Comparison of ENCODE assay signal across 11 cellular contexts in genomic region chr17:29412780-29413565, GRCh38. TPM values are rescaled to one million over a fixed set of nuclear protein-coding genes. Genes with fewer than 3 reads are reported as not detected.
DNase-seq lines count a peak whose midpoint lies in the region; ATAC-seq and TF ChIP-seq lines count a peak whose summit lies in the region.
"Had no signal": no experiment of that assay in that cellular context is flagged by ENCODE, and none has a peak within 500 bp of the region (broad histone marks: within the 10 kb centered on the region; RNA-seq: fewer than 3 reads in every experiment).

No MANE protein-coding gene starts in this region.

- H3K27me3 ChIP-seq in right cardiac atrium (ENCODE audit: control insufficient read depth, insufficient read depth), result no peaks in the 10 kb centered on the region
- no peaks in the 10 kb centered on the region for H3K27me3 ChIP-seq in SK-N-SH (ENCODE audit: insufficient read depth)
- H3K27me3 ChIP-seq in upper lobe of right lung, result no peaks in the 10 kb centered on the region
- no peaks in the 10 kb centered on the region for H3K27me3 ChIP-seq in upper lobe of left lung

- no peak for TF ChIP-seq RAD21 in SK-N-SH (IDR thresholded peaks at IDR 0.05; ENCODE audit: low read length)

- 65% methylated on average over 7 of the region's 7 CpGs for WGBS in right cardiac atrium
- WGBS in SK-N-SH (ENCODE audit: low lambda C conversion rate), result 66% methylated on average over 7 of the region's 7 CpGs
- 80 to 83% methylated on average over 7 of the region's 7 CpGs for WGBS in upper lobe of left lung, 2 donors

- H4K20me1 ChIP-seq in SK-N-SH (ENCODE audit: insufficient read depth), result peaks cover 94% of the 10 kb centered on the region

- TF ChIP-seq CTCF in SK-N-SH (IDR thresholded peaks at IDR 0.05) (no peak), fibroblast of the aortic adventitia (IDR thresholded peaks at IDR 0.05; ENCODE audit: insufficient read depth, low read length) (no peak), upper lobe of right lung (IDR thresholded peaks at IDR 0.05) (no peak), upper lobe of left lung (IDR thresholded peaks at IDR 0.05) (no peak)

- no peak for TF ChIP-seq EP300 in SK-N-SH (IDR thresholded peaks at IDR 0.05; ENCODE audit: borderline replicate concordance in 1 of 2, low read depth in 1 of 2, low read length in 1 of 2)
- TF ChIP-seq EP300 in upper lobe of left lung (IDR thresholded peaks at IDR 0.05), result no peak

- peaks cover 99% of the 10 kb centered on the region for H3K79me2 ChIP-seq in SK-N-SH (ENCODE audit: insufficient read depth)

- H3K9me3 ChIP-seq in right cardiac atrium (ENCODE audit: control insufficient read depth, low read length) (no peaks in the 10 kb centered on the region), SK-N-SH (no peaks in the 10 kb centered on the region), upper lobe of right lung (no peaks in the 10 kb centered on the region), upper lobe of left lung (no peaks in the 10 kb centered on the region)

- CTCF ChIA-PET in SK-N-SH (lab: Yijun Ruan, JAX), result interaction anchor here (2.1 kb wide), 1 partner anchor 155 kb away, joined by 4 read pairs; the partner anchor contains the start of gene ABHD15

- H3K36me3 ChIP-seq in SK-N-SH (replicated peaks in 1 of 2; ENCODE audit: control insufficient read depth in 1 of 2, insufficient read depth in 2 of 2, low read length in 1 of 2), result peaks cover 0 to 13% of the 10 kb centered on the region in 2 experiments
- H3K36me3 ChIP-seq in upper lobe of right lung, result peaks cover 5% of the 10 kb centered on the region
- peaks cover 0 to 9% (median 4%) of the 10 kb centered on the region in 4 donors for H3K36me3 ChIP-seq in upper lobe of left lung

- H3K4me2 ChIP-seq in SK-N-SH, result peak overlapping the region; percentile 20; the same call in 1 of the 2 replicates

- no peak overlapping the region for H3K4me3 ChIP-seq in right cardiac atrium (ENCODE audit: low read length)
- no peak overlapping the region for H3K4me3 ChIP-seq in SK-N-SH (ENCODE audit: low read depth in 2 of 2, low read length in 1 of 2)
- H3K4me3 ChIP-seq in fibroblast of the aortic adventitia (ENCODE audit: low read depth, low read length), result no peak overlapping the region
- no peak overlapping the region for H3K4me3 ChIP-seq in upper lobe of right lung
- H3K4me3 ChIP-seq in upper lobe of left lung, result no peak overlapping the region

- H3K9me2 ChIP-seq in SK-N-SH, result no peaks in the 10 kb centered on the region

- peak in 1 of 2 donors; percentile 50 for ATAC-seq in right cardiac atrium
- ATAC-seq in Right ventricle myocardium inferior, result no peak
- ATAC-seq in upper lobe of right lung, result peak; percentile 70
- no peak for ATAC-seq in GM19328 (IDR thresholded peaks at IDR 0.05; ENCODE audit: unreplicated experiment)
- ATAC-seq in upper lobe of left lung (ENCODE audit: low FRiP score in 2 of 2), result no peak

- no peak for DNase-seq in right cardiac atrium
- DNase-seq in Right ventricle myocardium inferior (ENCODE audit: missing footprints), result no peak
- no peak for DNase-seq in SK-N-SH
- DNase-seq in fibroblast of the aortic adventitia (ENCODE audit: low read depth), result peak; percentile 59
- DNase-seq in upper lobe of right lung, result peak; percentile 27
- DNase-seq in upper lobe of left lung, result no peak
- DNase-seq in NCI-H2196 (lab: John Stamatoyannopoulos, UW; ENCODE audit: unreplicated experiment), result no peak
- DNase-seq: activated naive CD4-positive, alpha-beta T cell treated with anti-CD3 and anti-CD28 coated beads, Interleukin-2, amount 50 U/mL, for 16 hours; NCI-H1092 treated with DMSO at 0.1 percent for 48 hours; trophoblast cell had no signal

- POLR2A ChIA-PET in SK-N-SH (lab: Yijun Ruan, JAX), result no interaction called here

- peaks cover 35% of the 10 kb centered on the region for H3F3A ChIP-seq in SK-N-SH (replicated peaks; ENCODE audit: insufficient read depth)

- H3K9ac ChIP-seq in SK-N-SH, result no peak overlapping the region

- intact Hi-C loops in right cardiac atrium (cut with DNase I), result no loop called here
- intact Hi-C loops in Right ventricle myocardium inferior (cut with DNase I), result no loop called here
- intact Hi-C loops in upper lobe of right lung (cut with DNase I), result no loop called here

- H3K27ac ChIP-seq in right cardiac atrium (ENCODE audit: low read length), result peak overlapping the region; percentile 29
- peak overlapping the region in 1 of 2 experiments; percentile 71; a peak in 2 of 4 replicates for H3K27ac ChIP-seq in SK-N-SH (ENCODE audit: low read depth in 2 of 2, low read length in 1 of 2)
- no peak overlapping the region for H3K27ac ChIP-seq in upper lobe of right lung
- H3K27ac ChIP-seq in upper lobe of left lung, result peak overlapping the region in 1 of 4 donors; percentile 59

- TF ChIP-seq POLR2A in upper lobe of left lung (IDR thresholded peaks at IDR 0.05), result no peak

- no peak overlapping the region for H2AFZ ChIP-seq in SK-N-SH (ENCODE audit: low read depth)

- H3K4me1 ChIP-seq in right cardiac atrium (ENCODE audit: control insufficient read depth, insufficient read depth, low read length) (peaks cover 4% of the 10 kb centered on the region), SK-N-SH (ENCODE audit: control insufficient read depth in 1 of 2, insufficient read depth in 2 of 2, low read depth in 1 of 2, low read length in 1 of 2) (peaks cover 0 to 12% of the 10 kb centered on the region in 2 experiments; a peak in 1 of 4 replicates), upper lobe of right lung (peaks cover 4% of the 10 kb centered on the region), upper lobe of left lung (peaks cover 4 to 19% (median 13%) of the 10 kb centered on the region in 4 donors)

TF ChIP-seq in SK-N-SH, 30 proteins besides CTCF, POLR2A, EP300 and RAD21:
- TF ChIP-seq JUND (IDR thresholded peaks at IDR 0.05) (peak; percentile 44; the same call in 1 of the 2 replicates), FOSL2 (IDR thresholded peaks at IDR 0.05; ENCODE audit: borderline replicate concordance, low read depth) (peak; percentile 63; the same call in 1 of the 2 replicates), USF2 (IDR thresholded peaks at IDR 0.05; ENCODE audit: borderline replicate concordance, low read depth, low read length) (no peak), ZBTB33 (IDR thresholded peaks at IDR 0.05; ENCODE audit: borderline replicate concordance, low read depth) (no peak), POLR2AphosphoS5 (IDR thresholded peaks at IDR 0.05; ENCODE audit: low read depth, low read length) (peak; percentile 19; the same call in 1 of the 2 replicates), TCF12 (IDR thresholded peaks at IDR 0.05) (peak; percentile 41; the same call in 1 of the 2 replicates)

RNA-seq across cellular contexts. Expression of gene TAOK1, which starts 22.8 kb away (rescaled TPM):
- total RNA-seq in right cardiac atrium (10 to 100 TPM; 46.7 to 72.2 (median 51.1) TPM), Right ventricle myocardium inferior (45.1 TPM), fibroblast of the aortic adventitia (ENCODE audit: low replicate concordance) (71.8 and 78.3 TPM in 2 replicates), upper lobe of right lung (60.2 TPM), upper lobe of left lung (100 to 1,000 TPM in 1 of 6 donors, 10 to 100 TPM in 5; 43.0 to 100 (median 59.3) TPM)
- polyA plus RNA-seq in right cardiac atrium (9.8 TPM), SK-N-SH (2012; rRNA removed) (5.9 and 7.4 TPM in 2 replicates)
- polyA plus RNA-seq in SK-N-SH (2012; cell fraction: cytosol; rRNA removed), result 9.7 and 11.9 TPM in 2 replicates
- polyA plus RNA-seq in SK-N-SH (2012; cell fraction: nucleus; rRNA removed), result 5.4 and 12.3 TPM in 2 replicates

Comparison
In these comparisons a context has a peak if more than half of its experiments do, and no peak if none do; other contexts are left out.
1. DNase-seq: peak in fibroblast of the aortic adventitia (single experiment) and upper lobe of right lung (single experiment); none in right cardiac atrium (0 of 3), Right ventricle myocardium inferior (single experiment), SK-N-SH (single experiment), upper lobe of left lung (0 of 2) and NCI-H2196 (single experiment).